In the genomic region with DNA sequence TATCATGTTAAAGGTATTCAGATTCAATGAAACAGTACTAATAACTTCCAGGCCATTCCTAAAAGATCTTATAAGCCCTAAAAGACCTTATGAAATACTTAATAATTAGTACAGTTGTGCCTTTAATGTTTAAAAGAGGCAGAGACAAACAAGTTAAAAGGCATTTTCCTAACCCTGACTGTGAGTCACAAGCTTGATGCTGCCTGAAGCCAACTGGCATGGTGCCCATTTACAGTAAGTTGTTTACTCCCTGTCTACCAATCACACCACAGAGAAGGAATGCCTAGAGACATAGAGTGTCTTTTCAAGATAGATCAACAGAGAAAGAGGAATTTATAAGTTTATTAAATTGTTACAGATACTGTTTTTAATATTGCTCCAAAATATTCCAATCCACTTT, we compare ENCODE assay signal across 1 cellular context.
TF ChIP-seq lines count a peak whose summit lies in the region.

No MANE protein-coding gene starts in this region.

TF ChIP-seq in HepG2, 621 proteins besides CTCF, POLR2A, EP300 and RAD21:
- 0 out of 2 replicates have a peak, but pooled peaks have one; percentile 35 for TF ChIP-seq LCORL (IDR thresholded peaks at IDR 0.05)
- TF ChIP-seq LCORL (CRISPR knock-in tag; IDR thresholded peaks at IDR 0.05), result no peak
- no peak for TF ChIP-seq ZZZ3 (CRISPR knock-in tag; IDR thresholded peaks at IDR 0.05; ENCODE audit: borderline replicate concordance)
- TF ChIP-seq SOX5 (CRISPR knock-in tag; IDR thresholded peaks at IDR 0.05; ENCODE audit: borderline replicate concordance), result 0 out of 2 replicates have a peak, but pooled peaks have one; percentile 22
- no peak for TF ChIP-seq FOXA1 (IDR thresholded peaks at IDR 0.05)
- TF ChIP-seq FOXA1 (CRISPR knock-in tag; IDR thresholded peaks at IDR 0.05), result 0 out of 2 replicates have a peak, but pooled peaks have one; percentile 28
- TF ChIP-seq STAT5B (CRISPR knock-in tag; IDR thresholded peaks at IDR 0.05), result no peak
- 0 out of 2 replicates have a peak, but pooled peaks have one; percentile 14 for TF ChIP-seq TCF7 (IDR thresholded peaks at IDR 0.05; ENCODE audit: low read depth)
- 0 out of 2 replicates have a peak, but pooled peaks have one; percentile 7 for TF ChIP-seq ARID3A (IDR thresholded peaks at IDR 0.05; ENCODE audit: low read depth, low read length)
- no peak for TF ChIP-seq ZNF354B (CRISPR knock-in tag; IDR thresholded peaks at IDR 0.05)
- no peak for TF ChIP-seq FOXP1 (IDR thresholded peaks at IDR 0.05)
- peak; percentile 48 for TF ChIP-seq FOXP1 (CRISPR knock-in tag; IDR thresholded peaks at IDR 0.05)
- TF ChIP-seq FOSL2 (CRISPR knock-in tag; IDR thresholded peaks at IDR 0.05), result peak; percentile 81
- TF ChIP-seq FOXA3 (CRISPR knock-in tag; IDR thresholded peaks at IDR 0.05), result peak; percentile 68
- TF ChIP-seq ZNF503 (CRISPR knock-in tag; IDR thresholded peaks at IDR 0.05), result no peak
- TF ChIP-seq ARID5B (CRISPR knock-in tag; IDR thresholded peaks at IDR 0.05), result peak; percentile 38
- no peak for TF ChIP-seq ZNF619 (CRISPR knock-in tag; IDR thresholded peaks at IDR 0.05)
- no peak for TF ChIP-seq KDM3A (CRISPR knock-in tag; IDR thresholded peaks at IDR 0.05; ENCODE audit: low read depth)
- TF ChIP-seq SALL1 (CRISPR knock-in tag; IDR thresholded peaks at IDR 0.05), result no peak
- TF ChIP-seq TFDP2 (CRISPR knock-in tag; IDR thresholded peaks at IDR 0.05), result no peak
- TF ChIP-seq SP2 (CRISPR knock-in tag; IDR thresholded peaks at IDR 0.05), result no peak
- 0 out of 2 replicates have a peak, but pooled peaks have one; percentile 24 for TF ChIP-seq HMG20A (CRISPR knock-in tag; IDR thresholded peaks at IDR 0.05; ENCODE audit: borderline replicate concordance)
- TF ChIP-seq HIC2 (CRISPR knock-in tag; IDR thresholded peaks at IDR 0.05; ENCODE audit: low read depth), result no peak
- TF ChIP-seq HDAC2 (CRISPR knock-in tag; IDR thresholded peaks at IDR 0.05), result no peak
- TF ChIP-seq CBX5 (CRISPR knock-in tag; IDR thresholded peaks at IDR 0.05; ENCODE audit: borderline replicate concordance), result no peak
- TF ChIP-seq, protein P1, sequence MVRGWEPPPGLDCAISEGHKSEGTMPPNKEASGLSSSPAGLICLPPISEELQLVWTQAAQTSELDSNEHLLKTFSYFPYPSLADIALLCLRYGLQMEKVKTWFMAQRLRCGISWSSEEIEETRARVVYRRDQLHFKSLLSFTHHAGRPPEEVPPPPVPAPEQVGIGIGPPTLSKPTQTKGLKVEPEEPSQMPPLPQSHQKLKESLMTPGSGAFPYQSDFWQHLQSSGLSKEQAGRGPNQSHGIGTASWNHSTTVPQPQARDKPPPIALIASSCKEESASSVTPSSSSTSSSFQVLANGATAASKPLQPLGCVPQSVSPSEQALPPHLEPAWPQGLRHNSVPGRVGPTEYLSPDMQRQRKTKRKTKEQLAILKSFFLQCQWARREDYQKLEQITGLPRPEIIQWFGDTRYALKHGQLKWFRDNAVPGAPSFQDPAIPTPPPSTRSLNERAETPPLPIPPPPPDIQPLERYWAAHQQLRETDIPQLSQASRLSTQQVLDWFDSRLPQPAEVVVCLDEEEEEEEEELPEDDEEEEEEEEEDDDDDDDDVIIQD (CRISPR knock-in tag; IDR thresholded peaks at IDR 0.05; ENCODE audit: low read depth), result peak; percentile 28; the same call in 1 of the 2 replicates
- TF ChIP-seq ZNF280B (CRISPR knock-in tag; IDR thresholded peaks at IDR 0.05; ENCODE audit: borderline replicate concordance), result no peak
- no peak for TF ChIP-seq NR2F1 (CRISPR knock-in tag; IDR thresholded peaks at IDR 0.05)
